Comparison of ENCODE assay signal across 2 cellular contexts in genomic region chr3:53690521-53690920, GRCh38.
TF ChIP-seq lines count a peak whose summit lies in the region.

No MANE protein-coding gene starts in this region.

TF ChIP-seq in GM23338, 12 proteins besides CTCF, POLR2A, EP300 and RAD21:
- TF ChIP-seq, protein P1, sequence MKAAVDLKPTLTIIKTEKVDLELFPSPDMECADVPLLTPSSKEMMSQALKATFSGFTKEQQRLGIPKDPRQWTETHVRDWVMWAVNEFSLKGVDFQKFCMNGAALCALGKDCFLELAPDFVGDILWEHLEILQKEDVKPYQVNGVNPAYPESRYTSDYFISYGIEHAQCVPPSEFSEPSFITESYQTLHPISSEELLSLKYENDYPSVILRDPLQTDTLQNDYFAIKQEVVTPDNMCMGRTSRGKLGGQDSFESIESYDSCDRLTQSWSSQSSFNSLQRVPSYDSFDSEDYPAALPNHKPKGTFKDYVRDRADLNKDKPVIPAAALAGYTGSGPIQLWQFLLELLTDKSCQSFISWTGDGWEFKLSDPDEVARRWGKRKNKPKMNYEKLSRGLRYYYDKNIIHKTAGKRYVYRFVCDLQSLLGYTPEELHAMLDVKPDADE (IDR thresholded peaks at IDR 0.05), result no peak
- no peak for TF ChIP-seq JUNB (IDR thresholded peaks at IDR 0.05; ENCODE audit: unreplicated experiment)
- no peak for TF ChIP-seq REST (IDR thresholded peaks at IDR 0.05; ENCODE audit: unreplicated experiment)
- no peak for TF ChIP-seq EZH2 (IDR thresholded peaks at IDR 0.05; ENCODE audit: low read depth, unreplicated experiment)

TF ChIP-seq in H1, 55 proteins besides CTCF, POLR2A, EP300 and RAD21:
- TF ChIP-seq, protein P2, sequence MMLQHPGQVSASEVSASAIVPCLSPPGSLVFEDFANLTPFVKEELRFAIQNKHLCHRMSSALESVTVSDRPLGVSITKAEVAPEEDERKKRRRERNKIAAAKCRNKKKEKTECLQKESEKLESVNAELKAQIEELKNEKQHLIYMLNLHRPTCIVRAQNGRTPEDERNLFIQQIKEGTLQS (IDR thresholded peaks at IDR 0.05; ENCODE audit: insufficient read depth, low read depth, low read length), result no peak
- TF ChIP-seq FOSL1 (IDR thresholded peaks at IDR 0.05; ENCODE audit: insufficient read depth, low read depth, low read length) (no peak), CBX8 (IDR thresholded peaks at IDR 0.05; ENCODE audit: borderline replicate concordance, low read depth, low read length) (no peak), RBBP5 (IDR thresholded peaks at IDR 0.05; ENCODE audit: borderline replicate concordance, low read depth, low read length) (no peak), CTBP2 (IDR thresholded peaks at IDR 0.05; ENCODE audit: borderline replicate concordance, insufficient read depth, insufficient read length, low read length) (no peak), BCL11A (IDR thresholded peaks at IDR 0.05; ENCODE audit: low read depth in 2 of 2, low read length in 2 of 2) (no peak), SRF (IDR thresholded peaks at IDR 0.05; ENCODE audit: low read depth, low read length) (no peak), RNF2 (IDR thresholded peaks at IDR 0.05; ENCODE audit: borderline replicate concordance, low read depth, low read length, missing control alignments, poor library complexity, severe bottlenecking) (no peak), RFX5 (IDR thresholded peaks at IDR 0.05; ENCODE audit: borderline replicate concordance, low read depth, low read length) (no peak), PHF8 (conservative IDR thresholded peaks at IDR 0.05; ENCODE audit: low read depth, low read length) (no peak), RXRA (IDR thresholded peaks at IDR 0.05; ENCODE audit: insufficient read depth, low read depth, low read length) (no peak), SP2 (IDR thresholded peaks at IDR 0.05; ENCODE audit: low read length) (no peak), CEBPB (IDR thresholded peaks at IDR 0.05; ENCODE audit: low read depth, low read length) (no peak), BACH1 (IDR thresholded peaks at IDR 0.05; ENCODE audit: low read length) (no peak), JUND (IDR thresholded peaks at IDR 0.05; ENCODE audit: low read length) (no peak), EGR1 (IDR thresholded peaks at IDR 0.05; ENCODE audit: borderline replicate concordance, low read depth, low read length) (no peak)
- TF ChIP-seq, protein P3, sequence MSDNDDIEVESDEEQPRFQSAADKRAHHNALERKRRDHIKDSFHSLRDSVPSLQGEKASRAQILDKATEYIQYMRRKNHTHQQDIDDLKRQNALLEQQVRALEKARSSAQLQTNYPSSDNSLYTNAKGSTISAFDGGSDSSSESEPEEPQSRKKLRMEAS (IDR thresholded peaks at IDR 0.05), result no peak
- TF ChIP-seq, protein P4, sequence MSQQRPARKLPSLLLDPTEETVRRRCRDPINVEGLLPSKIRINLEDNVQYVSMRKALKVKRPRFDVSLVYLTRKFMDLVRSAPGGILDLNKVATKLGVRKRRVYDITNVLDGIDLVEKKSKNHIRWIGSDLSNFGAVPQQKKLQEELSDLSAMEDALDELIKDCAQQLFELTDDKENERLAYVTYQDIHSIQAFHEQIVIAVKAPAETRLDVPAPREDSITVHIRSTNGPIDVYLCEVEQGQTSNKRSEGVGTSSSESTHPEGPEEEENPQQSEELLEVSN (IDR thresholded peaks at IDR 0.05), result no peak
